Comparison of ENCODE assay signal across 9 cellular contexts in genomic region chr10:70656489-70656888, GRCh38. TPM values are rescaled to one million over a fixed set of nuclear protein-coding genes. Genes with fewer than 3 reads are reported as not detected.
DNase-seq lines count a peak whose midpoint lies in the region; ATAC-seq and TF ChIP-seq lines count a peak whose summit lies in the region.
"Had no signal": no experiment of that assay in that cellular context is flagged by ENCODE, and none has a peak within 500 bp of the region (broad histone marks: within the 10 kb centered on the region; RNA-seq: fewer than 3 reads in every experiment).

No MANE protein-coding gene starts in this region.

- TF ChIP-seq CTCF in astrocyte of the cerebellum (IDR thresholded peaks at IDR 0.05; ENCODE audit: low read depth, low read length, missing control alignments) (no peak), retinal pigment epithelial cell (conservative IDR thresholded peaks at IDR 0.05; ENCODE audit: low read depth, low read length) (no peak)

- ATAC-seq in GM19452 (IDR thresholded peaks at IDR 0.05; ENCODE audit: unreplicated experiment) = peak; percentile 84

- no peak overlapping the region for H3K4me3 ChIP-seq in astrocyte of the cerebellum (ENCODE audit: low read depth, low read length)
- no peak overlapping the region for H3K4me3 ChIP-seq in retinal pigment epithelial cell (ENCODE audit: low read length)
- H3K4me3 ChIP-seq: dorsolateral prefrontal cortex had no signal

- peak; percentile 88 for DNase-seq in AG08396 (ENCODE audit: low spot score)
- peak; percentile 98 for DNase-seq in M059J (ENCODE audit: low read depth)
- DNase-seq in astrocyte of the cerebellum (ENCODE audit: low read depth) = peak; percentile 98
- peak; percentile 81 for DNase-seq in retinal pigment epithelial cell (ENCODE audit: low read depth)
- no peak for DNase-seq in DMS79 treated with DMSO at 0.1 percent for 48 hours (lab: John Stamatoyannopoulos, UW)
- no peak for DNase-seq in NCI-H1092 (lab: John Stamatoyannopoulos, UW)
- DNase-seq in pons (ENCODE audit: low spot score) = no peak

- in situ Hi-C loops in astrocyte of the cerebellum (cut with HindIII; ENCODE audit: low sequenced_read_pairs) = loop anchor here (5.0 kb wide), 1 partner anchor 79 kb away; no protein-coding TSS in a partner anchor

RNA-seq across cellular contexts. Expression of gene ADAMTS14, which starts 15.8 kb away (rescaled TPM):
- total RNA-seq in M059J (2014; rRNA removed; shearing (Covaris generic)) = 0.69 and 1.2 TPM in 2 replicates

RNA-seq across cellular contexts. Expression of gene PRF1, which starts 53.9 kb away (rescaled TPM):
- not detected in 2 replicates for total RNA-seq in M059J (2014; rRNA removed; shearing (Covaris generic))

Comparison
In these comparisons a context has a peak if more than half of its experiments do, and no peak if none do; other contexts are left out.
1. DNase-seq: peak in AG08396 (single experiment), M059J (single experiment), astrocyte of the cerebellum (single experiment) and retinal pigment epithelial cell (single experiment); none in DMS79 treated with DMSO at 0.1 percent for 48 hours (single experiment), NCI-H1092 (single experiment) and pons (single experiment).